In the genomic region with DNA sequence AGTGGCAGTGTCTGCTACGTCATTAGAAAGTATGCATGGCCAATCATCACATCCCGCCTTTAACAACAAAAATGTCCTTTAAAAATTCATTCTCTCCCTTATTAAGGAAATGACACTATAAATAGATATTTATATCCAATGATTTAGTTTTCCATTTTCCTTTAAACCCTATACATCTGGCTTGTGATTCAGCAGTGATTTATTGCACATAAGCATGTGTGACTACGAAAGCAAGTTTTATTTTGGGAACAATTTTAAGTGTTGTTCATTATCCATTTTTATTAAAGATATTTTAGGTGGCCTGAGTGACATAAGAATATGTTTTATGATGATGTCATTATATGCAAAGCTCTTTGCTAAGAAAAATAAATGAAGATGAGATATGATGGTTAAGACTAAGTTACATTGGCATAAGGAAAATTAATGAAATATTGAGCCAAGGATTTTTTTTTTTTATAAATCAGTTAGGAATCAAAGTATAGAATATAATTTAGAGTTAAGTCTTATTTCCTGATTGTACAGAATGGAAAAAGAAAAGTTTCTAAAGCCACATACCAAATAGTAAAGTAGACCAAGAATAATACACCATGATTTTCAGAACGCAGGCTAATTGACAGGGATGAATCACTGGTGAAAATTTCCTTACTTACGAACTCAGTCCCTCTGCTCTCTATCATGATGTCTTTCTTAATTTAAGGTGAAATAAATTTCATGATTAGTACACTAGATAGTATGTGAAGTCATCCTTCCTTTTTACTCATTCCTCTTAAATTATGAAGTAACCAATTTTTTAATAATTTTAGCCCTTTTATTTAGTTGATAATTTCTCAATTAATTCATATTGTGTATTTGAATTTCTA, we compare ENCODE assay signal across 15 cellular contexts.
DNase-seq lines count a peak whose midpoint lies in the region; ATAC-seq and TF ChIP-seq lines count a peak whose summit lies in the region.
"Had no signal": no experiment of that assay in that cellular context is flagged by ENCODE, and none has a peak within 500 bp of the region (broad histone marks: within the 10 kb centered on the region; RNA-seq: fewer than 3 reads in every experiment).

No MANE protein-coding gene starts in this region.

- no peak for TF ChIP-seq CTCF in BJ (IDR thresholded peaks at IDR 0.05; ENCODE audit: insufficient read depth, low read depth, low read length)
- no peak for TF ChIP-seq CTCF in HEK293 (tag by site-specific recombination; IDR thresholded peaks at IDR 0.05)
- TF ChIP-seq CTCF in psoas muscle (IDR thresholded peaks at IDR 0.05) = no peak

- CTCF ChIA-PET in BJ (lab: Yijun Ruan, JAX) (no interaction called here), HEK293 (lab: Yijun Ruan, JAX) (interaction anchor here (0.6 kb wide), 1 partner anchor 10 kb away, joined by 5 read pairs; no protein-coding TSS in a partner anchor)

- H3K27ac ChIP-seq in HEK293 (ENCODE audit: extremely low read depth, low read depth, low read length) = no peak overlapping the region
- no peak overlapping the region for H3K27ac ChIP-seq in psoas muscle
- H3K27ac ChIP-seq: A549; BLaER1 treated with 17β-estradiol and CSF1 and Interleukin-3, amounts not matched to agents 10 nM and 100 nM had no signal

- H3K36me3 ChIP-seq in BJ (ENCODE audit: control insufficient read depth, insufficient read depth, low read length) (no peaks in the 10 kb centered on the region), HEK293 (ENCODE audit: control insufficient read depth in 2 of 2, insufficient read depth in 1 of 2, low read length in 2 of 2) (no peaks in the 10 kb centered on the region), psoas muscle (ENCODE audit: insufficient read depth in 1 of 2, low read depth in 1 of 2) (no peaks in the 10 kb centered on the region)
- H3K36me3 ChIP-seq: BLaER1 treated with 17β-estradiol and CSF1 and Interleukin-3, amounts not matched to agents 10 nM and 100 nM had no signal

- H3K9me3 ChIP-seq in HEK293 (ENCODE audit: control insufficient read depth, insufficient read depth, low read depth, low read length) (no peaks in the 10 kb centered on the region), psoas muscle (no peaks in the 10 kb centered on the region)
- H3K9me3 ChIP-seq: A549 had no signal

- DNase-seq in BJ (ENCODE audit: low read depth) = peak; percentile 48
- DNase-seq in pons (ENCODE audit: low spot score) = no peak
- no peak for DNase-seq in psoas muscle
- DNase-seq: Calu3; CD8-positive, alpha-beta T cell; DMS79 treated with DMSO at 0.1 percent for 48 hours; HCEC 1CT; IMR-90 had no signal

- no peaks in the 10 kb centered on the region for H3K27me3 ChIP-seq in BJ (ENCODE audit: control insufficient read depth, insufficient read depth, low read length)
- H3K27me3 ChIP-seq in psoas muscle (ENCODE audit: insufficient read depth in 3 of 3, low read length in 2 of 3) = no peaks in the 10 kb centered on the region
- H3K27me3 ChIP-seq: BLaER1 treated with 17β-estradiol and CSF1 and Interleukin-3, amounts not matched to agents 10 nM and 100 nM had no signal

- POLR2A ChIA-PET in BJ (lab: Charles Lee) (no interaction called here), HEK293 (lab: Yijun Ruan, JAX) (no interaction called here)

- ATAC-seq in SK-N-SH treated with all-trans-retinoic acid at 6 μM for 48 hours (peak; percentile 93), GM21576 (IDR thresholded peaks at IDR 0.05; ENCODE audit: unreplicated experiment) (no peak), psoas muscle (no peak)
- ATAC-seq: A549; CD8-positive, alpha-beta T cell; GM23338; K562 had no signal

- H3K4me1 ChIP-seq in HEK293 (ENCODE audit: control insufficient read depth, insufficient read depth, low read length) (no peaks in the 10 kb centered on the region), psoas muscle (no peaks in the 10 kb centered on the region)
- H3K4me1 ChIP-seq: A549; BLaER1 treated with 17β-estradiol and CSF1 and Interleukin-3, amounts not matched to agents 10 nM and 100 nM had no signal

- WGBS in psoas muscle, 3 donors = 55 to 69% (median 64%) methylated on average over 5 of the region's 5 CpGs

- H3K4me3 ChIP-seq in BJ (ENCODE audit: low read depth, low read length) (no peak overlapping the region), HEK293 (ENCODE audit: low read depth, low read length) (no peak overlapping the region), psoas muscle (no peak overlapping the region)
- H3K4me3 ChIP-seq: A549; BLaER1 treated with 17β-estradiol and CSF1 and Interleukin-3, amounts not matched to agents 10 nM and 100 nM; GM23338; K562 had no signal

- intact Hi-C loops in psoas muscle (cut with DNase I) = no loop called here

TF ChIP-seq in HEK293, 187 proteins besides CTCF, POLR2A, EP300 and RAD21:
- TF ChIP-seq, protein P1, sequence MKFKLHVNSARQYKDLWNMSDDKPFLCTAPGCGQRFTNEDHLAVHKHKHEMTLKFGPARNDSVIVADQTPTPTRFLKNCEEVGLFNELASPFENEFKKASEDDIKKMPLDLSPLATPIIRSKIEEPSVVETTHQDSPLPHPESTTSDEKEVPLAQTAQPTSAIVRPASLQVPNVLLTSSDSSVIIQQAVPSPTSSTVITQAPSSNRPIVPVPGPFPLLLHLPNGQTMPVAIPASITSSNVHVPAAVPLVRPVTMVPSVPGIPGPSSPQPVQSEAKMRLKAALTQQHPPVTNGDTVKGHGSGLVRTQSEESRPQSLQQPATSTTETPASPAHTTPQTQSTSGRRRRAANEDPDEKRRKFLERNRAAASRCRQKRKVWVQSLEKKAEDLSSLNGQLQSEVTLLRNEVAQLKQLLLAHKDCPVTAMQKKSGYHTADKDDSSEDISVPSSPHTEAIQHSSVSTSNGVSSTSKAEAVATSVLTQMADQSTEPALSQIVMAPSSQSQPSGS (tag by site-specific recombination; IDR thresholded peaks at IDR 0.05; ENCODE audit: low read depth) = peak; percentile 36; the same call in 1 of the 2 replicates
- TF ChIP-seq, protein P2, sequence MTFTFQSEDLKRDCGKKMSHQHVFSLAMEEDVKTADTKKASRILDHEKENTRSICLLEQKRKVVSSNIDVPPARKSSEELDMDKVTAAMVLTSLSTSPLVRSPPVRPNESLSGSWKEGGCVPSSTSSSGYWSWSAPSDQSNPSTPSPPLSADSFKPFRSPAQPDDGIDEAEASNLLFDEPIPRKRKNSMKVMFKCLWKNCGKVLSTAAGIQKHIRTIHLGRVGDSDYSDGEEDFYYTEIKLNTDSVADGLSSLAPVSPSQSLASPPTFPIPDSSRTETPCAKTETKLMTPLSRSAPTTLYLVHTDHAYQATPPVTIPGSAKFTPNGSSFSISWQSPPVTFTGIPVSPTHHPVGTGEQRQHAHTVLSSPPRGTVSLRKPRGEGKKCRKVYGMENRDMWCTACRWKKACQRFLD (tag by site-specific recombination; IDR thresholded peaks at IDR 0.05) = no peak
TF ChIP-seq in HEK293: peak in this region for 1.

TF ChIP-seq in SK-N-SH treated with all-trans-retinoic acid at 6 μM for 48 hours, 23 proteins besides CTCF, POLR2A, EP300 and RAD21 (continues in another document):
- TF ChIP-seq, protein P3, sequence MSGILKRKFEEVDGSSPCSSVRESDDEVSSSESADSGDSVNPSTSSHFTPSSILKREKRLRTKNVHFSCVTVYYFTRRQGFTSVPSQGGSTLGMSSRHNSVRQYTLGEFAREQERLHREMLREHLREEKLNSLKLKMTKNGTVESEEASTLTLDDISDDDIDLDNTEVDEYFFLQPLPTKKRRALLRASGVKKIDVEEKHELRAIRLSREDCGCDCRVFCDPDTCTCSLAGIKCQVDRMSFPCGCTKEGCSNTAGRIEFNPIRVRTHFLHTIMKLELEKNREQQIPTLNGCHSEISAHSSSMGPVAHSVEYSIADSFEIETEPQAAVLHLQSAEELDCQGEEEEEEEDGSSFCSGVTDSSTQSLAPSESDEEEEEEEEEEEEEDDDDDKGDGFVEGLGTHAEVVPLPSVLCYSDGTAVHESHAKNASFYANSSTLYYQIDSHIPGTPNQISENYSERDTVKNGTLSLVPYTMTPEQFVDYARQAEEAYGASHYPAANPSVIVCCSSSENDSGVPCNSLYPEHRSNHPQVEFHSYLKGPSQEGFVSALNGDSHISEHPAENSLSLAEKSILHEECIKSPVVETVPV (CRISPR knock-in tag; IDR thresholded peaks at IDR 0.05) = no peak
- TF ChIP-seq ZC3H10 (CRISPR knock-in tag; IDR thresholded peaks at IDR 0.05) (peak; percentile 69; the same call in 1 of the 2 replicates), GLIS3 (CRISPR knock-in tag; IDR thresholded peaks at IDR 0.05) (no peak), TCF4 (CRISPR knock-in tag; IDR thresholded peaks at IDR 0.05; ENCODE audit: borderline replicate concordance) (no peak), ISL1 (CRISPR knock-in tag; IDR thresholded peaks at IDR 0.05) (peak; percentile 94), ZFP30 (CRISPR knock-in tag; IDR thresholded peaks at IDR 0.05) (no peak)
- TF ChIP-seq, protein P4, sequence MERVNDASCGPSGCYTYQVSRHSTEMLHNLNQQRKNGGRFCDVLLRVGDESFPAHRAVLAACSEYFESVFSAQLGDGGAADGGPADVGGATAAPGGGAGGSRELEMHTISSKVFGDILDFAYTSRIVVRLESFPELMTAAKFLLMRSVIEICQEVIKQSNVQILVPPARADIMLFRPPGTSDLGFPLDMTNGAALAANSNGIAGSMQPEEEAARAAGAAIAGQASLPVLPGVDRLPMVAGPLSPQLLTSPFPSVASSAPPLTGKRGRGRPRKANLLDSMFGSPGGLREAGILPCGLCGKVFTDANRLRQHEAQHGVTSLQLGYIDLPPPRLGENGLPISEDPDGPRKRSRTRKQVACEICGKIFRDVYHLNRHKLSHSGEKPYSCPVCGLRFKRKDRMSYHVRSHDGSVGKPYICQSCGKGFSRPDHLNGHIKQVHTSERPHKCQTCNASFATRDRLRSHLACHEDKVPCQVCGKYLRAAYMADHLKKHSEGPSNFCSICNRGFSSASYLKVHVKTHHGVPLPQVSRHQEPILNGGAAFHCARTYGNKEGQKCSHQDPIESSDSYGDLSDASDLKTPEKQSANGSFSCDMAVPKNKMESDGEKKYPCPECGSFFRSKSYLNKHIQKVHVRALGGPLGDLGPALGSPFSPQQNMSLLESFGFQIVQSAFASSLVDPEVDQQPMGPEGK (CRISPR knock-in tag; IDR thresholded peaks at IDR 0.05; ENCODE audit: borderline replicate concordance) = 0 out of 2 replicates have a peak, but pooled peaks have one; percentile 20
